ENCODE assay signal across 12 cellular contexts in genomic region chr20:3121271-3121911, GRCh38. TPM values are rescaled to one million over a fixed set of nuclear protein-coding genes. Genes with fewer than 3 reads are reported as not detected.
DNase-seq lines count a peak whose midpoint lies in the region; ATAC-seq and TF ChIP-seq lines count a peak whose summit lies in the region.
"Had no signal": no experiment of that assay in that cellular context is flagged by ENCODE, and none has a peak within 500 bp of the region (broad histone marks: within the 10 kb centered on the region; RNA-seq: fewer than 3 reads in every experiment).

No MANE protein-coding gene starts in this region.

- peaks cover 0 to 8% (median 0%) of the 10 kb centered on the region in 8 donors for H3K9me3 Mint-ChIP-seq in CD4-positive, alpha-beta memory T cell
- H3K9me3 Mint-ChIP-seq in activated T-cell treated with anti-CD3 and anti-CD28 coated beads, Interleukin-2, amount 50 U/mL, for 72 hours: peaks cover 1 to 2% of the 10 kb centered on the region in 2 donors

- intact Hi-C loops in CD4-positive, alpha-beta memory T cell (cut with micrococcal nuclease): loop anchor here (5.0 kb wide), 1 partner anchor 51 kb away; the partner anchor contains the start of gene LZTS3

- ATAC-seq in activated T-cell treated with anti-CD3 and anti-CD28 coated beads, Interleukin-2, amount 50 U/mL, for 72 hours (replicated peaks in 1 of 2): no peak
- ATAC-seq: K562 had no signal

- peaks cover 35% of the 10 kb centered on the region for H3K4me1 ChIP-seq in CD4-positive, alpha-beta memory T cell (ENCODE audit: insufficient read depth, low read length)

- H3K27ac ChIP-seq in CD4-positive, alpha-beta memory T cell (ENCODE audit: low read depth, low read length): peak overlapping the region; percentile 18
- H3K27ac ChIP-seq in brain microvascular endothelial cell: no peak overlapping the region
- H3K27ac ChIP-seq: thoracic aorta had no signal

- CTCF ChIA-PET in CD4-positive, alpha-beta memory T cell (lab: Charles Lee; ENCODE audit: partially characterized antibody): interaction anchor here (0.6 to 1.5 kb wide), 2 partner anchors 36 to 986 kb away, joined by 3 to 4 read pairs; no protein-coding TSS in a partner anchor

- in situ Hi-C loops in KBM-7 (cut with MboI; ENCODE audit: low pct_unique_long_range_greater_than_20kb, low sequenced_read_pairs): no loop called here
- in situ Hi-C loops in brain microvascular endothelial cell (cut with HindIII; ENCODE audit: low pct_ligation_motif_present, low sequenced_read_pairs): no loop called here

- peaks cover 22 to 55% (median 35%) of the 10 kb centered on the region in 4 donors for H3K4me1 Mint-ChIP-seq in CD4-positive, alpha-beta memory T cell
- H3K4me1 Mint-ChIP-seq in activated T-cell treated with anti-CD3 and anti-CD28 coated beads, Interleukin-2, amount 50 U/mL, for 72 hours (ENCODE audit: low read depth): peaks cover 41% of the 10 kb centered on the region
- H3K4me1 Mint-ChIP-seq: nephron had no signal

- H3K4me3 ChIP-seq in CD4-positive, alpha-beta memory T cell (ENCODE audit: low read length in 2 of 2): peak overlapping the region; percentile 2 to 17
- H3K4me3 ChIP-seq in brain microvascular endothelial cell (ENCODE audit: low read depth, low read length): no peak overlapping the region
- H3K4me3 ChIP-seq: K562, thoracic aorta had no signal

- TF ChIP-seq CTCF in brain microvascular endothelial cell (IDR thresholded peaks at IDR 0.05; ENCODE audit: low read depth, low read length, missing control alignments): no peak

- H3K36me3 Mint-ChIP-seq in CD4-positive, alpha-beta memory T cell: peaks cover 29 to 36% of the 10 kb centered on the region in 2 donors
- H3K36me3 Mint-ChIP-seq in activated T-cell treated with anti-CD3 and anti-CD28 coated beads, Interleukin-2, amount 50 U/mL, for 72 hours (ENCODE audit: insufficient read depth in 2 of 2): peaks cover 20 to 39% of the 10 kb centered on the region in 2 donors

- H3K27me3 Mint-ChIP-seq in CD4-positive, alpha-beta memory T cell: no peaks in the 10 kb centered on the region
- H3K27me3 Mint-ChIP-seq in activated T-cell treated with anti-CD3 and anti-CD28 coated beads, Interleukin-2, amount 50 U/mL, for 72 hours (ENCODE audit: low read depth): no peaks in the 10 kb centered on the region

- POLR2A ChIA-PET in CD4-positive, alpha-beta memory T cell (lab: Charles Lee; ENCODE audit: partially characterized antibody): interaction anchor here (0.8 to 3.4 kb wide), 6 partner anchors 8 to 82 kb away, joined by 3 to 14 read pairs (median 6); partner anchors contain the start of genes FASTKD5 and UBOX5

- peak overlapping the region; percentile 61 to 80 (median 69) for H3K4me3 Mint-ChIP-seq in CD4-positive, alpha-beta memory T cell
- H3K4me3 Mint-ChIP-seq in activated T-cell treated with anti-CD3 and anti-CD28 coated beads, Interleukin-2, amount 50 U/mL, for 72 hours: peak overlapping the region; percentile 51 to 64
- H3K4me3 Mint-ChIP-seq: nephron had no signal

- H3K27ac Mint-ChIP-seq in CD4-positive, alpha-beta memory T cell: peak overlapping the region; percentile 80 to 98 (median 96)
- peak overlapping the region; percentile 85 for H3K27ac Mint-ChIP-seq in activated T-cell treated with anti-CD3 and anti-CD28 coated beads, Interleukin-2, amount 50 U/mL, for 72 hours
- H3K27ac Mint-ChIP-seq: nephron had no signal

- H3K27me3 ChIP-seq in CD4-positive, alpha-beta memory T cell (ENCODE audit: insufficient read depth, low read length): no peaks in the 10 kb centered on the region
- no peaks in the 10 kb centered on the region for H3K27me3 ChIP-seq in brain microvascular endothelial cell (replicated peaks)

- DNase-seq in CD4-positive, alpha-beta memory T cell: peak in 4 of 5 donors; percentile 32 to 48 (median 45)
- DNase-seq in KBM-7 (peak; percentile 72), lung microvascular endothelial cell (ENCODE audit: low read depth in 2 of 2) (peak; percentile 32 to 40), brain microvascular endothelial cell (no peak), KG1 (lab: John Stamatoyannopoulos, UW) (no peak)
- DNase-seq in activated T-cell treated with anti-CD3 and anti-CD28 coated beads, Interleukin-2, amount 50 U/mL, for 72 hours: no peak
- DNase-seq in NK-92 treated with Interleukin-12 subunit alpha and Interleukin-12 subunit beta, amount 100 ng/mL, for 24 hours (lab: John Stamatoyannopoulos, UW): no peak
- DNase-seq: Calu3, NCI-H2107 had no signal

- H3K36me3 ChIP-seq in CD4-positive, alpha-beta memory T cell (ENCODE audit: insufficient read depth, low read length): no peaks in the 10 kb centered on the region
- H3K36me3 ChIP-seq in brain microvascular endothelial cell (replicated peaks): peaks cover 11% of the 10 kb centered on the region

- H3K9me3 ChIP-seq in CD4-positive, alpha-beta memory T cell (ENCODE audit: control insufficient read depth in 1 of 2, low read length in 2 of 2): no peaks in the 10 kb centered on the region
- H3K9me3 ChIP-seq: thoracic aorta had no signal

RNA-seq across cellular contexts. Expression of gene AVP, which starts 36.9 kb away (rescaled TPM):
- not detected for total RNA-seq in CD4-positive, alpha-beta memory T cell
- polyA plus RNA-seq in CD4-positive, alpha-beta memory T cell: not detected
- not detected for total RNA-seq in activated T-cell treated with anti-CD3 and anti-CD28 coated beads, Interleukin-2, amount 50 U/mL, for 72 hours
- total RNA-seq in lung microvascular endothelial cell: not detected in 2 replicates
- total RNA-seq: Calu3, K562, thoracic aorta had no signal
- polyA plus RNA-seq: K562 had no signal

RNA-seq across cellular contexts. Expression of gene FASTKD5, which starts 38.3 kb away (rescaled TPM):
- 10 to 100 TPM; 26.2 to 26.6 TPM for total RNA-seq in CD4-positive, alpha-beta memory T cell
- polyA plus RNA-seq in CD4-positive, alpha-beta memory T cell: 10 to 100 TPM; 18.5 to 22.3 TPM
- total RNA-seq in activated T-cell treated with anti-CD3 and anti-CD28 coated beads, Interleukin-2, amount 50 U/mL, for 72 hours: 10 to 100 TPM; 22.1 to 22.6 TPM
- total RNA-seq in lung microvascular endothelial cell: 13.1 and 16.3 TPM in 2 replicates

RNA-seq across cellular contexts. Expression of gene UBOX5, which starts 38.3 kb away (rescaled TPM):
- total RNA-seq in CD4-positive, alpha-beta memory T cell: 10 to 100 TPM; 10.8 to 11.5 TPM
- 1 to 10 TPM; 3.6 to 8.0 TPM for polyA plus RNA-seq in CD4-positive, alpha-beta memory T cell
- 1 to 10 TPM; 7.8 to 9.6 TPM for total RNA-seq in activated T-cell treated with anti-CD3 and anti-CD28 coated beads, Interleukin-2, amount 50 U/mL, for 72 hours
- total RNA-seq in lung microvascular endothelial cell: 2.0 TPM in 2 replicates

RNA-seq across cellular contexts. Expression of gene OXT, which starts 50.0 kb away (rescaled TPM):
- 1 to 10 TPM in 1 of 2 experiments, not detected in 1; 1.5 TPM for total RNA-seq in CD4-positive, alpha-beta memory T cell
- polyA plus RNA-seq in CD4-positive, alpha-beta memory T cell: under 1 TPM in 1 of 2 donors, not detected in 1; 1.00 TPM
- 1 to 10 TPM; 1.2 to 1.8 TPM for total RNA-seq in activated T-cell treated with anti-CD3 and anti-CD28 coated beads, Interleukin-2, amount 50 U/mL, for 72 hours
- not detected in 2 replicates for total RNA-seq in lung microvascular endothelial cell
- total RNA-seq: Calu3, K562, thoracic aorta had no signal
- polyA plus RNA-seq: K562 had no signal

RNA-seq across cellular contexts. Expression of gene LZTS3, which starts 52.0 kb away (rescaled TPM):
- 1 to 10 TPM; 7.0 to 7.9 TPM for total RNA-seq in CD4-positive, alpha-beta memory T cell
- under 1 TPM; 0.78 to 0.86 TPM for polyA plus RNA-seq in CD4-positive, alpha-beta memory T cell
- total RNA-seq in activated T-cell treated with anti-CD3 and anti-CD28 coated beads, Interleukin-2, amount 50 U/mL, for 72 hours: 1 to 10 TPM; 3.1 to 3.5 TPM
- 3.1 and 7.7 TPM in 2 replicates for total RNA-seq in lung microvascular endothelial cell

Comparison
In these comparisons a context has a peak if more than half of its experiments do, and no peak if none do; other contexts are left out.
1. DNase-seq: peak in CD4-positive, alpha-beta memory T cell (4 of 5), KBM-7 (single experiment) and lung microvascular endothelial cell (2 of 2); none in activated T-cell treated with anti-CD3 and anti-CD28 coated beads, Interleukin-2, amount 50 U/mL, for 72 hours (0 of 2), NK-92 treated with Interleukin-12 subunit alpha and Interleukin-12 subunit beta, amount 100 ng/mL, for 24 hours (single experiment), brain microvascular endothelial cell (single experiment) and KG1 (single experiment).